12 cellular contexts compared by ENCODE assay signal in genomic region chr10:49183596-49184542, GRCh38. TPM values are rescaled to one million over a fixed set of nuclear protein-coding genes. Genes with fewer than 3 reads are reported as not detected.
A peak's percentile ranks its signal among the peaks of the same experiment; 100 is the strongest.
DNase-seq lines count a peak whose midpoint lies in the region; ATAC-seq lines count a peak whose summit lies in the region.
"Had no signal": no experiment of that assay in that cellular context is flagged by ENCODE, and none has a peak within 500 bp of the region (broad histone marks: within the 10 kb centered on the region; RNA-seq: fewer than 3 reads in every experiment).

No MANE protein-coding gene starts in this region.

- H3K27me3 ChIP-seq in CD8-positive, alpha-beta memory T cell (ENCODE audit: insufficient read depth, low read length, poor library complexity, severe bottlenecking) = no peaks in the 10 kb centered on the region

- CTCF ChIA-PET in CD8-positive, alpha-beta memory T cell (lab: Charles Lee) = interaction anchor here (0.8 to 1.1 kb wide), 2 partner anchors 10 to 21 kb away, joined by 3 read pairs; no protein-coding TSS in a partner anchor
- CTCF ChIA-PET in activated CD8-positive, alpha-beta T cell treated with anti-CD3 and anti-CD28 coated beads, Interleukin-2, amount 10 ng/mL, durations not matched to agents 7 days and 5 days (lab: Charles Lee) = interaction anchor here (1.5 kb wide), 1 partner anchor 526 kb away, joined by 3 read pairs; no protein-coding TSS in a partner anchor

- ATAC-seq in HG03175 (IDR thresholded peaks at IDR 0.05; ENCODE audit: unreplicated experiment) = peak; percentile 53
- peak; percentile 71 for ATAC-seq in activated CD8-positive, alpha-beta T cell treated with anti-CD3 and anti-CD28 coated beads, Interleukin-2, amount 10 ng/mL, durations not matched to agents 7 days and 5 days
- ATAC-seq in memory B cell (ENCODE audit: low read depth) = peak; percentile 19
- no peak for ATAC-seq in HG03095 (IDR thresholded peaks at IDR 0.05; ENCODE audit: unreplicated experiment)

- no peaks in the 10 kb centered on the region for H3K9me3 ChIP-seq in CD8-positive, alpha-beta memory T cell (ENCODE audit: low read length)
- H3K9me3 ChIP-seq: SK-N-SH had no signal

- no peaks in the 10 kb centered on the region for H3K9me3 Mint-ChIP-seq in CD8-positive, alpha-beta memory T cell
- H3K9me3 Mint-ChIP-seq in activated CD8-positive, alpha-beta T cell treated with anti-CD3 and anti-CD28 coated beads, Interleukin-2, amount 10 ng/mL, durations not matched to agents 7 days and 5 days (ENCODE audit: insufficient read depth) = no peaks in the 10 kb centered on the region
- peaks cover 2% of the 10 kb centered on the region for H3K9me3 Mint-ChIP-seq in memory B cell

- H3K4me1 Mint-ChIP-seq in CD8-positive, alpha-beta memory T cell = peaks cover 47 to 58% (median 54%) of the 10 kb centered on the region in 3 donors
- peaks cover 79% of the 10 kb centered on the region for H3K4me1 Mint-ChIP-seq in activated CD8-positive, alpha-beta T cell treated with anti-CD3 and anti-CD28 coated beads, Interleukin-2, amount 10 ng/mL, durations not matched to agents 7 days and 5 days (ENCODE audit: low read depth)
- peaks cover 72% of the 10 kb centered on the region for H3K4me1 Mint-ChIP-seq in memory B cell

- H3K4me1 ChIP-seq in CD8-positive, alpha-beta memory T cell (ENCODE audit: insufficient read depth, low read length) = peaks cover 3% of the 10 kb centered on the region

- no peaks in the 10 kb centered on the region for H3K36me3 ChIP-seq in CD8-positive, alpha-beta memory T cell (ENCODE audit: insufficient read depth, low read length)

- H3K27ac Mint-ChIP-seq in CD8-positive, alpha-beta memory T cell = peak overlapping the region; percentile 20 to 96 (median 75)
- H3K27ac Mint-ChIP-seq in activated CD8-positive, alpha-beta T cell treated with anti-CD3 and anti-CD28 coated beads, Interleukin-2, amount 10 ng/mL, durations not matched to agents 7 days and 5 days = peak overlapping the region; percentile 89
- H3K27ac Mint-ChIP-seq in memory B cell = peak overlapping the region; percentile 91

- peak overlapping the region; percentile 43 for H3K27ac ChIP-seq in CD8-positive, alpha-beta memory T cell (ENCODE audit: low read depth, low read length)
- H3K27ac ChIP-seq: parathyroid adenoma had no signal

- no peak overlapping the region for H3K4me3 ChIP-seq in CD8-positive, alpha-beta memory T cell (ENCODE audit: low read length)

- H3K36me3 Mint-ChIP-seq in CD8-positive, alpha-beta memory T cell = no peaks in the 10 kb centered on the region
- H3K36me3 Mint-ChIP-seq in activated CD8-positive, alpha-beta T cell treated with anti-CD3 and anti-CD28 coated beads, Interleukin-2, amount 10 ng/mL, durations not matched to agents 7 days and 5 days (ENCODE audit: low read depth) = peaks cover 34% of the 10 kb centered on the region
- H3K36me3 Mint-ChIP-seq in memory B cell = peaks cover 4% of the 10 kb centered on the region

- DNase-seq in CD8-positive, alpha-beta memory T cell = no peak
- peak; percentile 53 for DNase-seq in activated CD8-positive, alpha-beta T cell treated with anti-CD3 and anti-CD28 coated beads, Interleukin-2, amount 10 ng/mL, durations not matched to agents 7 days and 5 days
- DNase-seq in memory B cell (ENCODE audit: low spot score in 2 of 2) (no peak), AG08395 (ENCODE audit: low spot score) (no peak), hippocampal formation (lab: John Stamatoyannopoulos, UW) (no peak), NCI-H1436 treated with DMSO at 0.1 percent for 48 hours (lab: John Stamatoyannopoulos, UW) (no peak)
- DNase-seq: NCI-H226, SK-N-SH had no signal

- POLR2A ChIA-PET in CD8-positive, alpha-beta memory T cell (lab: Charles Lee) = no interaction called here
- POLR2A ChIA-PET in activated CD8-positive, alpha-beta T cell treated with anti-CD3 and anti-CD28 coated beads, Interleukin-2, amount 10 ng/mL, durations not matched to agents 7 days and 5 days (lab: Charles Lee) = interaction anchor here (0.6 kb wide), 1 partner anchor 525 kb away, joined by 3 read pairs; no protein-coding TSS in a partner anchor

- H3K4me3 Mint-ChIP-seq in CD8-positive, alpha-beta memory T cell = peak overlapping the region; percentile 35 to 82 (median 70)
- H3K4me3 Mint-ChIP-seq in activated CD8-positive, alpha-beta T cell treated with anti-CD3 and anti-CD28 coated beads, Interleukin-2, amount 10 ng/mL, durations not matched to agents 7 days and 5 days = peak overlapping the region; percentile 65
- peak overlapping the region; percentile 27 for H3K4me3 Mint-ChIP-seq in memory B cell

- H3K27me3 Mint-ChIP-seq in CD8-positive, alpha-beta memory T cell = no peaks in the 10 kb centered on the region
- peaks cover 9% of the 10 kb centered on the region for H3K27me3 Mint-ChIP-seq in activated CD8-positive, alpha-beta T cell treated with anti-CD3 and anti-CD28 coated beads, Interleukin-2, amount 10 ng/mL, durations not matched to agents 7 days and 5 days (ENCODE audit: low read depth)
- no peaks in the 10 kb centered on the region for H3K27me3 Mint-ChIP-seq in memory B cell

RNA-seq across cellular contexts. Expression of gene TMEM273, which starts 4.3 kb away (rescaled TPM):
- 10 to 100 TPM; 58.0 to 60.2 TPM for total RNA-seq in CD8-positive, alpha-beta memory T cell
- polyA plus RNA-seq in CD8-positive, alpha-beta memory T cell = 51.7 TPM
- total RNA-seq in activated CD8-positive, alpha-beta T cell treated with anti-CD3 and anti-CD28 coated beads, Interleukin-2, amount 10 ng/mL, durations not matched to agents 7 days and 5 days = 10 to 100 TPM; 24.4 to 25.6 TPM
- polyA plus RNA-seq: SK-N-SH had no signal

RNA-seq across cellular contexts. Expression of gene FAM170B, which starts 50.0 kb away (rescaled TPM):
- not detected for total RNA-seq in CD8-positive, alpha-beta memory T cell
- polyA plus RNA-seq in CD8-positive, alpha-beta memory T cell = not detected
- not detected for total RNA-seq in activated CD8-positive, alpha-beta T cell treated with anti-CD3 and anti-CD28 coated beads, Interleukin-2, amount 10 ng/mL, durations not matched to agents 7 days and 5 days
- polyA plus RNA-seq: esophagus, SK-N-SH had no signal
